ENCODE assay signal across 22 cellular contexts in the genomic region with DNA sequence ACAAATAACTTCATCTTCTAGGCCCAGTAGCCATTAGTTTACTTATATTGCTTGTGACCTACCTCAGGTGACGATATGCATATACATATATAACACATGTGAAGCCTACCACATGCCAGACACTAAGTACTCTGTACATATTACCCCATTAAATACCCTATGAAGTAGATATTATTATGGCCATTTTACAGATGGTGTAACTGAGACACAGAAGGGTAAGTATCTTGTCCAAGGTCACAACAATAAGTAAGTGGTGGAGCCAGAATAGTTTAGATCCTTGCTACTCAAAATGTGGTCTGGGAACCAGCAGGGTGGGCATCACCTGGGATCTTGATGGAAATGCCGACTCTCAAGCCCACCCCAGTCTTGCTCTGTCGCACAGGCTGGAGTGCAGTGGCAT.
DNase-seq lines count a peak whose midpoint lies in the region; ATAC-seq and TF ChIP-seq lines count a peak whose summit lies in the region.
"Had no signal": no experiment of that assay in that cellular context is flagged by ENCODE, and none has a peak within 500 bp of the region (broad histone marks: within the 10 kb centered on the region; RNA-seq: fewer than 3 reads in every experiment).

No MANE protein-coding gene starts in this region.

- no peak for TF ChIP-seq CTCF in WTC11 (IDR thresholded peaks at IDR 0.05)

- no peak overlapping the region for H3K18ac ChIP-seq in mesendoderm (ENCODE audit: low read length)

- H3K56ac ChIP-seq in mesendoderm (ENCODE audit: low read length): peak overlapping the region; percentile 30

- ATAC-seq in WTC11: no peak
- no peak for ATAC-seq in T-cell (replicated peaks in 1 of 4)
- no peak for ATAC-seq in GM18907 (IDR thresholded peaks at IDR 0.05; ENCODE audit: unreplicated experiment)
- ATAC-seq: GM12878 had no signal

- no peak overlapping the region for H4K5ac ChIP-seq in mesendoderm (ENCODE audit: low read length)

- H3K4me3 ChIP-seq in HUES6 (ENCODE audit: low read depth, low read length): no peak overlapping the region
- no peak overlapping the region for H3K4me3 ChIP-seq in mesendoderm (ENCODE audit: low read length)
- H3K4me3 ChIP-seq in effector memory CD4-positive, alpha-beta T cell (ENCODE audit: insufficient read depth, low read depth, low read length, poor library complexity, severe bottlenecking): no peak overlapping the region
- H3K4me3 ChIP-seq: GM12878 had no signal

- peaks cover 3% of the 10 kb centered on the region for H3K9me3 Mint-ChIP-seq in WTC11
- H3K9me3 Mint-ChIP-seq in T-cell: no peaks in the 10 kb centered on the region
- H3K9me3 Mint-ChIP-seq: CD8-positive, alpha-beta memory T cell; H9 had no signal

- H3K27ac Mint-ChIP-seq in WTC11 (peak overlapping the region; percentile 68), T-cell (no peak overlapping the region)
- H3K27ac Mint-ChIP-seq: CD4-positive, CD25-positive, alpha-beta regulatory T cell; CD8-positive, alpha-beta memory T cell had no signal

- no peak overlapping the region for H2BK5ac ChIP-seq in mesendoderm (ENCODE audit: low read length)

- H2BK15ac ChIP-seq in mesendoderm (replicated peaks; ENCODE audit: low read depth): no peak overlapping the region

- 0 out of 2 replicates have a peak overlapping the region, but pooled peaks have one; percentile 2 for H3K27ac ChIP-seq in HUES6 (ENCODE audit: low read depth, low read length)
- no peak overlapping the region for H3K27ac ChIP-seq in mesendoderm (ENCODE audit: low read depth, low read length)
- no peak overlapping the region for H3K27ac ChIP-seq in effector memory CD4-positive, alpha-beta T cell (ENCODE audit: insufficient read depth, low read length, poor library complexity, severe bottlenecking)

- no peak overlapping the region for H3K23ac ChIP-seq in mesendoderm (ENCODE audit: low read length)

- H3K4me1 ChIP-seq in HUES6 (ENCODE audit: control insufficient read depth, insufficient read depth, low read length) (peaks cover 42% of the 10 kb centered on the region), mesendoderm (ENCODE audit: control insufficient read depth, low read depth, low read length) (peaks cover 11% of the 10 kb centered on the region)
- no peaks in the 10 kb centered on the region for H3K4me1 ChIP-seq in effector memory CD4-positive, alpha-beta T cell (ENCODE audit: control insufficient read depth, insufficient read depth, low read length, poor library complexity, severe bottlenecking)
- H3K4me1 ChIP-seq: BE2C had no signal

- H3K9me3 ChIP-seq in HUES6 (ENCODE audit: control insufficient read depth, insufficient read depth, low read depth, low read length): no peaks in the 10 kb centered on the region
- no peaks in the 10 kb centered on the region for H3K9me3 ChIP-seq in effector memory CD4-positive, alpha-beta T cell (ENCODE audit: control insufficient read depth, low read length)
- H3K9me3 ChIP-seq: BE2C had no signal

- no peaks in the 10 kb centered on the region for H3K79me1 ChIP-seq in mesendoderm (ENCODE audit: low read length)

- H3K4ac ChIP-seq in mesendoderm (ENCODE audit: low read depth, low read length): no peak overlapping the region

- H3K27me3 ChIP-seq in HUES6 (ENCODE audit: control insufficient read depth, insufficient read depth, low read length) (no peaks in the 10 kb centered on the region), mesendoderm (ENCODE audit: insufficient read depth, low read length, poor library complexity) (no peaks in the 10 kb centered on the region)
- H3K27me3 ChIP-seq in effector memory CD4-positive, alpha-beta T cell (replicated peaks; ENCODE audit: control insufficient read depth, insufficient read depth, low read length, poor library complexity, severe bottlenecking): no peaks in the 10 kb centered on the region
- H3K27me3 ChIP-seq: BE2C had no signal

- H3K36me3 Mint-ChIP-seq in WTC11 (no peaks in the 10 kb centered on the region), T-cell (no peaks in the 10 kb centered on the region)
- H3K36me3 Mint-ChIP-seq: CD4-positive, CD25-positive, alpha-beta regulatory T cell; CD8-positive, alpha-beta memory T cell had no signal

- no peak overlapping the region for H2AK5ac ChIP-seq in mesendoderm (ENCODE audit: low read length)

- no peaks in the 10 kb centered on the region for H3K27me3 Mint-ChIP-seq in WTC11 (ENCODE audit: low read depth)
- peaks cover 0 to 3% of the 10 kb centered on the region in 2 donors for H3K27me3 Mint-ChIP-seq in T-cell

- H2BK120ac ChIP-seq in mesendoderm (ENCODE audit: low read depth, low read length): no peak overlapping the region

- POLR2A ChIA-PET in WTC11 (lab: Charles Lee) (no interaction called here), T-cell (lab: Charles Lee) (no interaction called here)

- H3K36me3 ChIP-seq in HUES6 (ENCODE audit: control insufficient read depth, insufficient read depth, low read length) (no peaks in the 10 kb centered on the region), mesendoderm (ENCODE audit: control insufficient read depth, insufficient read depth, low read length) (no peaks in the 10 kb centered on the region)
- no peaks in the 10 kb centered on the region for H3K36me3 ChIP-seq in effector memory CD4-positive, alpha-beta T cell (ENCODE audit: control insufficient read depth, insufficient read depth, low read length)
- H3K36me3 ChIP-seq: BE2C had no signal

- no peak overlapping the region for H3K9ac ChIP-seq in HUES6 (ENCODE audit: low read length)
- no peak overlapping the region for H3K9ac ChIP-seq in mesendoderm (ENCODE audit: low read length)

- H3K4me1 Mint-ChIP-seq in WTC11 (peaks cover 60% of the 10 kb centered on the region), T-cell (no peaks in the 10 kb centered on the region)
- H3K4me1 Mint-ChIP-seq: CD4-positive, CD25-positive, alpha-beta regulatory T cell; CD8-positive, alpha-beta memory T cell had no signal

- DNase-seq in WTC11 (ENCODE audit: low spot score) (no peak), mesendoderm (no peak), T-cell (no peak), NCI-H1694 treated with DMSO at 0.1 percent for 48 hours (lab: John Stamatoyannopoulos, UW) (no peak)
- DNase-seq in effector memory CD4-positive, alpha-beta T cell: no peak
- DNase-seq: ACHN; BE2C; C1 segment of cervical spinal cord; CD4-positive, CD25-positive, alpha-beta regulatory T cell; CD8-positive, alpha-beta memory T cell; COR-L47; DMS 273 treated with DMSO at 0.1 percent for 48 hours; DMS53; DND-41; EL; GOT3; H9; IMR-90; KBM-7 had no signal

- no peaks in the 10 kb centered on the region for H3K79me2 ChIP-seq in mesendoderm (ENCODE audit: control insufficient read depth, insufficient read depth, low read length)

- no peak overlapping the region for H4K8ac ChIP-seq in mesendoderm (ENCODE audit: low read depth, low read length)

- no CpG with 5 or more reads among the region's 3 CpGs for whole genome bisulfite sequencing in mesendoderm (ENCODE audit: extremely low coverage, insufficient coverage, low lambda C conversion rate)

- no peak overlapping the region for H3K4me2 ChIP-seq in mesendoderm (ENCODE audit: low read length)

- CTCF ChIA-PET in WTC11 (lab: Charles Lee) (no interaction called here), T-cell (lab: Charles Lee) (no interaction called here)

- H3K4me3 Mint-ChIP-seq in WTC11 (no peak overlapping the region), T-cell (no peak overlapping the region)
- H3K4me3 Mint-ChIP-seq: CD4-positive, CD25-positive, alpha-beta regulatory T cell; CD8-positive, alpha-beta memory T cell; H9 had no signal

TF ChIP-seq in WTC11, 78 proteins besides CTCF, POLR2A, EP300 and RAD21 (continues in another document):
- TF ChIP-seq, protein P1, sequence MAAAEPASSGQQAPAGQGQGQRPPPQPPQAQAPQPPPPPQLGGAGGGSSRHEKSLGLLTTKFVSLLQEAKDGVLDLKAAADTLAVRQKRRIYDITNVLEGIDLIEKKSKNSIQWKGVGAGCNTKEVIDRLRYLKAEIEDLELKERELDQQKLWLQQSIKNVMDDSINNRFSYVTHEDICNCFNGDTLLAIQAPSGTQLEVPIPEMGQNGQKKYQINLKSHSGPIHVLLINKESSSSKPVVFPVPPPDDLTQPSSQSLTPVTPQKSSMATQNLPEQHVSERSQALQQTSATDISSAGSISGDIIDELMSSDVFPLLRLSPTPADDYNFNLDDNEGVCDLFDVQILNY (CRISPR knock-in tag; IDR thresholded peaks at IDR 0.05): no peak
- TF ChIP-seq HMGXB4 (CRISPR knock-in tag; IDR thresholded peaks at IDR 0.05): no peak
- TF ChIP-seq ZMAT4 (CRISPR knock-in tag; IDR thresholded peaks at IDR 0.05): no peak
- no peak for TF ChIP-seq NFE2L1 (CRISPR knock-in tag; IDR thresholded peaks at IDR 0.05)
